In the genomic region with DNA sequence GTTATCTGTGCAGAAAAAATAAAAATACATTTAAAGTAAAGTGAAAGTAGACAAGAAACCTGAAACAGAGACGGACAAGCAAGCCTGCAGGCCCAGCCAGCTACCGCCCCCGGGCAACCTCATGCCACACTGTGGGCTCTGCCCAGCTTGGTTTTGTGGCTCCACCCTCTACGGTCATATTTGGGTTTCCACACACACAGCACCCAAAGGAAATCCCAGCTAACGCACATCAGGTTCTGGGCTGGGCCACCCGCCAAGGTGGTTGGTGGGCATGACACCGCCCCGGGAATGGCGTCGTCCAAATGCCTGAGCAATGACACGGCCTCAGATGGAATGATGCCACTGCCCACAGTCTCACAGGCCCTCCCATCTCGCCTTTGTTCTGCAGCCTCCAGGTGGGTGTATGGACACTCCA, we compare ENCODE assay signal across 9 cellular contexts. TPM values are rescaled to one million over a fixed set of nuclear protein-coding genes. Genes with fewer than 3 reads are reported as not detected.
A peak's percentile ranks its signal among the peaks of the same experiment; 100 is the strongest.
DNase-seq lines count a peak whose midpoint lies in the region; ATAC-seq lines count a peak whose summit lies in the region.
"Had no signal": no experiment of that assay in that cellular context is flagged by ENCODE, and none has a peak within 500 bp of the region (broad histone marks: within the 10 kb centered on the region; RNA-seq: fewer than 3 reads in every experiment).

No MANE protein-coding gene starts in this region.

- ATAC-seq in HG02938 (IDR thresholded peaks at IDR 0.05; ENCODE audit: unreplicated experiment) (no peak), HG03460 (IDR thresholded peaks at IDR 0.05; ENCODE audit: unreplicated experiment) (no peak)

- DNase-seq in HT-29 (ENCODE audit: low spot score) (peak; percentile 91), fibroblast of peridontal ligament (ENCODE audit: extremely low read depth) (peak; percentile 73), cerebellum (ENCODE audit: low spot score) (no peak), GF-D8 (lab: John Stamatoyannopoulos, UW) (no peak)
- peak; percentile 31 for DNase-seq in activated CD8-positive, alpha-beta memory T cell treated with anti-CD3 and anti-CD28 coated beads for 4 hours (ENCODE audit: low read depth in 2 of 2)
- peak; percentile 41 to 42 for DNase-seq in stimulated activated CD8-positive, alpha-beta memory T cell treated with anti-CD3 and anti-CD28 coated beads, Interleukin-15, amount 100 ng/mL, for 48 hours (ENCODE audit: low read depth in 2 of 2)

RNA-seq across cellular contexts. Expression of gene FAM110A, which starts 22.9 kb away (rescaled TPM):
- total RNA-seq in HT-29 (2014; rRNA removed; shearing (Covaris generic)): 34.5 and 37.1 TPM in 2 replicates
- total RNA-seq in cerebellum: 3.5 TPM

RNA-seq across cellular contexts. Expression of gene ANGPT4, which starts 59.8 kb away (rescaled TPM):
- not detected in 2 replicates for total RNA-seq in HT-29 (2014; rRNA removed; shearing (Covaris generic))
- total RNA-seq in cerebellum: 0.09 TPM
- total RNA-seq: mononuclear cell had no signal

Comparison
In these comparisons a context has a peak if more than half of its experiments do, and no peak if none do; other contexts are left out.
1. DNase-seq: peak in HT-29 (single experiment), activated CD8-positive, alpha-beta memory T cell treated with anti-CD3 and anti-CD28 coated beads for 4 hours (2 of 2), fibroblast of peridontal ligament (single experiment) and stimulated activated CD8-positive, alpha-beta memory T cell treated with anti-CD3 and anti-CD28 coated beads, Interleukin-15, amount 100 ng/mL, for 48 hours (2 of 2); none in cerebellum (single experiment) and GF-D8 (single experiment).